In genomic region chr10:69829792-69830191, GRCh38 we compare ENCODE assay signal across 1 cellular context.
TF ChIP-seq lines count a peak whose summit lies in the region.

No MANE protein-coding gene starts in this region.

TF ChIP-seq in H1, 55 proteins besides CTCF, POLR2A, EP300 and RAD21:
- TF ChIP-seq RNF2 (IDR thresholded peaks at IDR 0.05; ENCODE audit: borderline replicate concordance, low read depth, low read length, missing control alignments, poor library complexity, severe bottlenecking) = no peak
- no peak for TF ChIP-seq CHD2 (IDR thresholded peaks at IDR 0.05; ENCODE audit: low read length)
- no peak for TF ChIP-seq SAP30 (IDR thresholded peaks at IDR 0.05; ENCODE audit: insufficient read depth, insufficient replicate concordance, low read length)
- no peak for TF ChIP-seq TBP (IDR thresholded peaks at IDR 0.05; ENCODE audit: low read depth, low read length)
- TF ChIP-seq EGR1 (IDR thresholded peaks at IDR 0.05; ENCODE audit: borderline replicate concordance, low read depth, low read length) = no peak
- no peak for TF ChIP-seq MAFK (IDR thresholded peaks at IDR 0.05; ENCODE audit: low read depth, low read length)
